Comparison of ENCODE assay signal across 8 cellular contexts in genomic region chr11:1546536-1547466, GRCh38. TPM values are rescaled to one million over a fixed set of nuclear protein-coding genes. Genes with fewer than 3 reads are reported as not detected.
A peak's percentile ranks its signal among the peaks of the same experiment; 100 is the strongest.
DNase-seq lines count a peak whose midpoint lies in the region; ATAC-seq, FAIRE-seq and TF ChIP-seq lines count a peak whose summit lies in the region.

No MANE protein-coding gene starts in this region.

- ATAC-seq in pancreas = peak; percentile 59 to 76 (median 72)
- no peak for ATAC-seq in GM19324 (IDR thresholded peaks at IDR 0.05; ENCODE audit: low FRiP score, unreplicated experiment)

- peaks cover 4% of the 10 kb centered on the region for H3K4me1 Mint-ChIP-seq in activated T-cell treated with anti-CD3 and anti-CD28 coated beads, Interleukin-2, amount 50 U/mL, for 24 hours (ENCODE audit: low read depth)

- no peak for FAIRE-seq in pancreas (lab: Jason Lieb, UNC)

- peak; percentile 45 to 72 (median 59) for TF ChIP-seq CTCF in pancreas (IDR thresholded peaks at IDR 0.05)

- H3K9me3 Mint-ChIP-seq in activated T-cell treated with anti-CD3 and anti-CD28 coated beads, Interleukin-2, amount 50 U/mL, for 24 hours = no peaks in the 10 kb centered on the region

- no peaks in the 10 kb centered on the region for H3K36me3 ChIP-seq in pancreas

- H3K27ac ChIP-seq in pancreas = no peak overlapping the region

- H3K4me1 ChIP-seq in pancreas = peaks cover 5 to 17% (median 15%) of the 10 kb centered on the region in 3 donors

- H3K4me3 ChIP-seq in pancreas = peak overlapping the region; percentile 23 to 59 (median 46)

- DNase-seq in NCI-H82 (lab: John Stamatoyannopoulos, UW) (peak; percentile 39), NCI-H82 treated with DMSO at 0.1 percent for 48 hours (lab: John Stamatoyannopoulos, UW; ENCODE audit: unreplicated experiment) (no peak), NCI-H2227 (lab: John Stamatoyannopoulos, UW; ENCODE audit: unreplicated experiment) (peak; percentile 81), germinal center (ENCODE audit: low spot score) (peak; percentile 77), pancreas (peak; percentile 49 to 87 (median 64)), AML-193 (lab: John Stamatoyannopoulos, UW) (no peak)
- peak; percentile 71 for DNase-seq in activated T-cell treated with anti-CD3 and anti-CD28 coated beads, Interleukin-2, amount 50 U/mL, for 24 hours

- no peaks in the 10 kb centered on the region for H3K9me3 ChIP-seq in pancreas

- no peak overlapping the region for H3K27ac Mint-ChIP-seq in activated T-cell treated with anti-CD3 and anti-CD28 coated beads, Interleukin-2, amount 50 U/mL, for 24 hours

- intact Hi-C loops in pancreas (cut with DNase I) = loop anchor here in 1 of 3 donors (5.0 kb wide), 1 partner anchor 80 kb away; the partner anchor contains the start of gene KRTAP5-5

- H3K27me3 Mint-ChIP-seq in activated T-cell treated with anti-CD3 and anti-CD28 coated beads, Interleukin-2, amount 50 U/mL, for 24 hours = peaks cover 42% of the 10 kb centered on the region

- no peak overlapping the region for H3K4me3 Mint-ChIP-seq in activated T-cell treated with anti-CD3 and anti-CD28 coated beads, Interleukin-2, amount 50 U/mL, for 24 hours

- no peaks in the 10 kb centered on the region for H3K36me3 Mint-ChIP-seq in activated T-cell treated with anti-CD3 and anti-CD28 coated beads, Interleukin-2, amount 50 U/mL, for 24 hours (ENCODE audit: low read depth)

- WGBS in pancreas, 2 donors = 1 to 4% methylated on average over 62 to 106 of the region's 106 CpGs

- no peaks in the 10 kb centered on the region for H3K27me3 ChIP-seq in pancreas

RNA-seq across cellular contexts. Expression of gene DUSP8, which starts 25.3 kb away (rescaled TPM):
- 10 to 100 TPM in 4 of 6 donors, 1 to 10 TPM in 2; 6.4 to 23.5 (median 14.3) TPM for total RNA-seq in pancreas
- polyA plus RNA-seq in pancreas = 10 to 100 TPM; 11.8 to 12.7 TPM

RNA-seq across cellular contexts. Expression of gene KRTAP5-1, which starts 38.3 kb away (rescaled TPM):
- total RNA-seq in pancreas = not detected
- under 1 TPM in 1 of 2 donors, not detected in 1; 0.46 TPM for polyA plus RNA-seq in pancreas

RNA-seq across cellular contexts. Expression of gene KRTAP5-2, which starts 51.3 kb away (rescaled TPM):
- total RNA-seq in pancreas = not detected
- polyA plus RNA-seq in pancreas = under 1 TPM in 1 of 2 donors, not detected in 1; 0.15 TPM

Comparison
In these comparisons a context has a peak if more than half of its experiments do, and no peak if none do; other contexts are left out.
1. DNase-seq: peak in NCI-H82 (single experiment), NCI-H2227 (single experiment), activated T-cell treated with anti-CD3 and anti-CD28 coated beads, Interleukin-2, amount 50 U/mL, for 24 hours (single experiment), germinal center (single experiment) and pancreas (6 of 6); none in NCI-H82 treated with DMSO at 0.1 percent for 48 hours (single experiment) and AML-193 (0 of 2).